Comparison of ENCODE assay signal across 1 cellular context in the genomic region with DNA sequence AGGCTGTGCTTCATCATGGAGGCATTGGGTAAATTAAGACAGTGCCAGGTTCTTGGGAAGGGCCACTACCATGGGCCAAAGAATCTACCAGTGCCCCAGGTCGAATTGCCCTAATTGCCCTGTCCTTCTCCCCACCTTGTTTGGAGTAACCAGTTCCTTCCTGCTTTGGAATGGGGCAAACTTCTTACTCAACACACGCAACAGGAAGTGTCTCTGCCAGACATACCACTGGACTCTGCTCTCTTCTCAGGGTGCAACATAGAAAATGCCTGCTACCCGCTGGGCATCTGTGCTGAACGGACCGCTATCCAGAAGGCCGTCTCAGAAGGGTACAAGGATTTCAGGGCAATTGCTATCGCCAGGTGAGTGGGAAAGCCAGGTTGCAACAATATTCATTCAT.
TF ChIP-seq lines count a peak whose summit lies in the region.

No MANE protein-coding gene starts in this region.

TF ChIP-seq in GM23338, 12 proteins besides CTCF, POLR2A, EP300 and RAD21 (continued from another document):
- TF ChIP-seq, protein P1, sequence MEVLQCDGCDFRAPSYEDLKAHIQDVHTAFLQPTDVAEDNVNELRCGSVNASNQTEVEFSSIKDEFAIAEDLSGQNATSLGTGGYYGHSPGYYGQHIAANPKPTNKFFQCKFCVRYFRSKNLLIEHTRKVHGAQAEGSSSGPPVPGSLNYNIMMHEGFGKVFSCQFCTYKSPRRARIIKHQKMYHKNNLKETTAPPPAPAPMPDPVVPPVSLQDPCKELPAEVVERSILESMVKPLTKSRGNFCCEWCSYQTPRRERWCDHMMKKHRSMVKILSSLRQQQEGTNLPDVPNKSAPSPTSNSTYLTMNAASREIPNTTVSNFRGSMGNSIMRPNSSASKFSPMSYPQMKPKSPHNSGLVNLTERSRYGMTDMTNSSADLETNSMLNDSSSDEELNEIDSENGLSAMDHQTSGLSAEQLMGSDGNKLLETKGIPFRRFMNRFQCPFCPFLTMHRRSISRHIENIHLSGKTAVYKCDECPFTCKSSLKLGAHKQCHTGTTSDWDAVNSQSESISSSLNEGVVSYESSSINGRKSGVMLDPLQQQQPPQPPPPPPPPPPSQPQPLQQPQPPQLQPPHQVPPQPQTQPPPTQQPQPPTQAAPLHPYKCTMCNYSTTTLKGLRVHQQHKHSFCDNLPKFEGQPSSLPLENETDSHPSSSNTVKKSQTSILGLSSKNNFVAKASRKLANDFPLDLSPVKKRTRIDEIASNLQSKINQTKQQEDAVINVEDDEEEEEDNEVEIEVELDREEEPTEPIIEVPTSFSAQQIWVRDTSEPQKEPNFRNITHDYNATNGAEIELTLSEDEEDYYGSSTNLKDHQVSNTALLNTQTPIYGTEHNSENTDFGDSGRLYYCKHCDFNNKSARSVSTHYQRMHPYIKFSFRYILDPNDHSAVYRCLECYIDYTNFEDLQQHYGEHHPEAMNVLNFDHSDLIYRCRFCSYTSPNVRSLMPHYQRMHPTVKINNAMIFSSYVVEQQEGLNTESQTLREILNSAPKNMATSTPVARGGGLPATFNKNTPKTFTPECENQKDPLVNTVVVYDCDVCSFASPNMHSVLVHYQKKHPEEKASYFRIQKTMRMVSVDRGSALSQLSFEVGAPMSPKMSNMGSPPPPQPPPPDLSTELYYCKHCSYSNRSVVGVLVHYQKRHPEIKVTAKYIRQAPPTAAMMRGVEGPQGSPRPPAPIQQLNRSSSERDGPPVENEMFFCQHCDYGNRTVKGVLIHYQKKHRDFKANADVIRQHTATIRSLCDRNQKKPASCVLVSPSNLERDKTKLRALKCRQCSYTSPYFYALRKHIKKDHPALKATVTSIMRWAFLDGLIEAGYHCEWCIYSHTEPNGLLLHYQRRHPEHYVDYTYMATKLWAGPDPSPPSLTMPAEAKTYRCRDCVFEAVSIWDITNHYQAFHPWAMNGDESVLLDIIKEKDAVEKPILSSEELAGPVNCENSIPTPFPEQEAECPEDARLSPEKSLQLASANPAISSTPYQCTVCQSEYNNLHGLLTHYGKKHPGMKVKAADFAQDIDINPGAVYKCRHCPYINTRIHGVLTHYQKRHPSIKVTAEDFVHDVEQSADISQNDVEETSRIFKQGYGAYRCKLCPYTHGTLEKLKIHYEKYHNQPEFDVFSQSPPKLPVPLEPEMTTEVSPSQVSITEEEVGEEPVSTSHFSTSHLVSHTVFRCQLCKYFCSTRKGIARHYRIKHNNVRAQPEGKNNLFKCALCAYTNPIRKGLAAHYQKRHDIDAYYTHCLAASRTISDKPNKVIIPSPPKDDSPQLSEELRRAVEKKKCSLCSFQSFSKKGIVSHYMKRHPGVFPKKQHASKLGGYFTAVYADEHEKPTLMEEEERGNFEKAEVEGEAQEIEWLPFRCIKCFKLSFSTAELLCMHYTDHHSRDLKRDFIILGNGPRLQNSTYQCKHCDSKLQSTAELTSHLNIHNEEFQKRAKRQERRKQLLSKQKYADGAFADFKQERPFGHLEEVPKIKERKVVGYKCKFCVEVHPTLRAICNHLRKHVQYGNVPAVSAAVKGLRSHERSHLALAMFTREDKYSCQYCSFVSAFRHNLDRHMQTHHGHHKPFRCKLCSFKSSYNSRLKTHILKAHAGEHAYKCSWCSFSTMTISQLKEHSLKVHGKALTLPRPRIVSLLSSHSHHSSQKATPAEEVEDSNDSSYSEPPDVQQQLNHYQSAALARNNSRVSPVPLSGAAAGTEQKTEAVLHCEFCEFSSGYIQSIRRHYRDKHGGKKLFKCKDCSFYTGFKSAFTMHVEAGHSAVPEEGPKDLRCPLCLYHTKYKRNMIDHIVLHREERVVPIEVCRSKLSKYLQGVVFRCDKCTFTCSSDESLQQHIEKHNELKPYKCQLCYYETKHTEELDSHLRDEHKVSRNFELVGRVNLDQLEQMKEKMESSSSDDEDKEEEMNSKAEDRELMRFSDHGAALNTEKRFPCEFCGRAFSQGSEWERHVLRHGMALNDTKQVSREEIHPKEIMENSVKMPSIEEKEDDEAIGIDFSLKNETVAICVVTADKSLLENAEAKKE (CRISPR knock-in tag; IDR thresholded peaks at IDR 0.05), result no peak
- TF ChIP-seq POLR2AphosphoS5 (IDR thresholded peaks at IDR 0.05; ENCODE audit: low read depth) (no peak), EZH2 (IDR thresholded peaks at IDR 0.05; ENCODE audit: low read depth, unreplicated experiment) (no peak), JUNB (IDR thresholded peaks at IDR 0.05; ENCODE audit: unreplicated experiment) (no peak)
- TF ChIP-seq, protein P2, sequence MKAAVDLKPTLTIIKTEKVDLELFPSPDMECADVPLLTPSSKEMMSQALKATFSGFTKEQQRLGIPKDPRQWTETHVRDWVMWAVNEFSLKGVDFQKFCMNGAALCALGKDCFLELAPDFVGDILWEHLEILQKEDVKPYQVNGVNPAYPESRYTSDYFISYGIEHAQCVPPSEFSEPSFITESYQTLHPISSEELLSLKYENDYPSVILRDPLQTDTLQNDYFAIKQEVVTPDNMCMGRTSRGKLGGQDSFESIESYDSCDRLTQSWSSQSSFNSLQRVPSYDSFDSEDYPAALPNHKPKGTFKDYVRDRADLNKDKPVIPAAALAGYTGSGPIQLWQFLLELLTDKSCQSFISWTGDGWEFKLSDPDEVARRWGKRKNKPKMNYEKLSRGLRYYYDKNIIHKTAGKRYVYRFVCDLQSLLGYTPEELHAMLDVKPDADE (IDR thresholded peaks at IDR 0.05), result no peak
- TF ChIP-seq, protein P3, sequence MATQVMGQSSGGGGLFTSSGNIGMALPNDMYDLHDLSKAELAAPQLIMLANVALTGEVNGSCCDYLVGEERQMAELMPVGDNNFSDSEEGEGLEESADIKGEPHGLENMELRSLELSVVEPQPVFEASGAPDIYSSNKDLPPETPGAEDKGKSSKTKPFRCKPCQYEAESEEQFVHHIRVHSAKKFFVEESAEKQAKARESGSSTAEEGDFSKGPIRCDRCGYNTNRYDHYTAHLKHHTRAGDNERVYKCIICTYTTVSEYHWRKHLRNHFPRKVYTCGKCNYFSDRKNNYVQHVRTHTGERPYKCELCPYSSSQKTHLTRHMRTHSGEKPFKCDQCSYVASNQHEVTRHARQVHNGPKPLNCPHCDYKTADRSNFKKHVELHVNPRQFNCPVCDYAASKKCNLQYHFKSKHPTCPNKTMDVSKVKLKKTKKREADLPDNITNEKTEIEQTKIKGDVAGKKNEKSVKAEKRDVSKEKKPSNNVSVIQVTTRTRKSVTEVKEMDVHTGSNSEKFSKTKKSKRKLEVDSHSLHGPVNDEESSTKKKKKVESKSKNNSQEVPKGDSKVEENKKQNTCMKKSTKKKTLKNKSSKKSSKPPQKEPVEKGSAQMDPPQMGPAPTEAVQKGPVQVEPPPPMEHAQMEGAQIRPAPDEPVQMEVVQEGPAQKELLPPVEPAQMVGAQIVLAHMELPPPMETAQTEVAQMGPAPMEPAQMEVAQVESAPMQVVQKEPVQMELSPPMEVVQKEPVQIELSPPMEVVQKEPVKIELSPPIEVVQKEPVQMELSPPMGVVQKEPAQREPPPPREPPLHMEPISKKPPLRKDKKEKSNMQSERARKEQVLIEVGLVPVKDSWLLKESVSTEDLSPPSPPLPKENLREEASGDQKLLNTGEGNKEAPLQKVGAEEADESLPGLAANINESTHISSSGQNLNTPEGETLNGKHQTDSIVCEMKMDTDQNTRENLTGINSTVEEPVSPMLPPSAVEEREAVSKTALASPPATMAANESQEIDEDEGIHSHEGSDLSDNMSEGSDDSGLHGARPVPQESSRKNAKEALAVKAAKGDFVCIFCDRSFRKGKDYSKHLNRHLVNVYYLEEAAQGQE (IDR thresholded peaks at IDR 0.05; ENCODE audit: unreplicated experiment), result no peak
